ENCODE assay signal across 21 cellular contexts in the genomic region with DNA sequence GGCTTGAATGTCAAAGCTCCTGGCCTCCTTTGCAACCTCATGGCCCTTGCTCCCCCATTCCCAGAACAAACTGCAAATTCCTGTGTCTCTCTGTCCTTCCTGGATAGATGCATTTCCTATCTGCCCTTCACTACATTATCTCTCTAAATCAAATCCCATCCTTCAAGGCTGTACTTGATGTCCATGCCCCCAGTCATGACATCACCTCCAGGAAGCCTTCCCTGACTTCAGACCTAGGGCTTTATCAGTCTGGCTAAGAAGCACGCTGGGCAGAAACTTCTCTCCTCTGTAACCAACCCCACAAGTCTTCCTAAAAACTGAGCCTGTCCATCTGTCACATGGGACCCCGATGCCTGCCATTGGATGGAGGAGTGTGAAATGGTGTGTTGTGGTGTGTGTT. TPM values are rescaled to one million over a fixed set of nuclear protein-coding genes. Genes with fewer than 3 reads are reported as not detected.
DNase-seq lines count a peak whose midpoint lies in the region; ATAC-seq, FAIRE-seq and TF ChIP-seq lines count a peak whose summit lies in the region.
"Had no signal": no experiment of that assay in that cellular context is flagged by ENCODE, and none has a peak within 500 bp of the region (broad histone marks: within the 10 kb centered on the region; RNA-seq: fewer than 3 reads in every experiment).

No MANE protein-coding gene starts in this region.

- H3K4me1 ChIP-seq in colonic mucosa (peaks cover 8% of the 10 kb centered on the region), OCI-LY7 (ENCODE audit: insufficient read depth, low read length, poor library complexity, severe bottlenecking) (peaks cover 9% of the 10 kb centered on the region), SJCRH30 (no peaks in the 10 kb centered on the region)

- no peaks in the 10 kb centered on the region for H3K36me3 ChIP-seq in colonic mucosa
- H3K36me3 ChIP-seq in OCI-LY7 (ENCODE audit: insufficient read depth, low read length), result peaks cover 9% of the 10 kb centered on the region; the same call in 1 of the 2 replicates
- peaks cover 95% of the 10 kb centered on the region for H3K36me3 ChIP-seq in SJCRH30

- POLR2A ChIA-PET in OCI-LY7 (lab: Charles Lee), result interaction anchor here (1.1 kb wide), 1 partner anchor 9 kb away, joined by 5 read pairs; no protein-coding TSS in a partner anchor

- DNase-seq in CD14-positive monocyte (ENCODE audit: low spot score) (no peak), GM12891 (ENCODE audit: insufficient read length, low spot score) (no peak), colonic mucosa (no peak), OCI-LY7 (ENCODE audit: low spot score) (no peak), SJCRH30 (no peak), cerebellar cortex (ENCODE audit: low spot score) (no peak)
- DNase-seq in natural killer cell treated with Interleukin-12 subunit alpha and Interleukin-12 subunit beta and Interleukin-15 and Interleukin-18, amount 100 ng/mL, for 72 hours (ENCODE audit: low spot score), result no peak
- DNase-seq: activated effector memory CD4-positive, alpha-beta T cell treated with anti-CD3 and anti-CD28 coated beads, Interleukin-2, amount 50 U/mL, for 16 hours; Calu3; hippocampal formation; kidney glomerular epithelial cell; NCI-H1930; NCI-H446 treated with DMSO at 0.1 percent for 48 hours had no signal

- no peaks in the 10 kb centered on the region for H4K20me1 ChIP-seq in OCI-LY7 (ENCODE audit: insufficient read depth, low read length)

- CTCF ChIA-PET in OCI-LY7 (lab: Charles Lee; ENCODE audit: unreplicated experiment), result interaction anchor here (1.2 kb wide), 1 partner anchor 9 kb away, joined by 4 read pairs; no protein-coding TSS in a partner anchor

- FAIRE-seq in GM12891 (lab: Jason Lieb, UNC), result no peak
- FAIRE-seq: colon, endothelial cell of umbilical vein, G401.6 had no signal

- peak overlapping the region; percentile 72 for H3K27ac ChIP-seq in colonic mucosa
- H3K27ac ChIP-seq in OCI-LY7 (ENCODE audit: low read depth, low read length, poor library complexity, severe bottlenecking), result no peak overlapping the region
- H3K27ac ChIP-seq in SJCRH30, result no peak overlapping the region
- H3K27ac ChIP-seq: ascending aorta, HL-60, VCaP had no signal

- H3K27me3 ChIP-seq in colonic mucosa (no peaks in the 10 kb centered on the region), SJCRH30 (no peaks in the 10 kb centered on the region)
- H3K27me3 ChIP-seq: ascending aorta had no signal

- no peak overlapping the region for H3K4me3 Mint-ChIP-seq in CD14-positive monocyte
- no peak overlapping the region for H3K4me3 Mint-ChIP-seq in natural killer cell treated with Interleukin-12 subunit alpha and Interleukin-12 subunit beta and Interleukin-15 and Interleukin-18, amount 100 ng/mL, for 72 hours

- H3K9me3 ChIP-seq in colonic mucosa (no peaks in the 10 kb centered on the region), OCI-LY7 (ENCODE audit: low read length) (no peaks in the 10 kb centered on the region), SJCRH30 (replicated peaks) (no peaks in the 10 kb centered on the region)
- H3K9me3 ChIP-seq: ascending aorta had no signal

- H3K4me3 ChIP-seq in colonic mucosa (no peak overlapping the region), OCI-LY7 (ENCODE audit: low read depth, low read length, poor library complexity, severe bottlenecking) (no peak overlapping the region), SJCRH30 (no peak overlapping the region)
- H3K4me3 ChIP-seq: ascending aorta had no signal

- H3K9me2 ChIP-seq in OCI-LY7 (ENCODE audit: insufficient read depth, low read length), result no peaks in the 10 kb centered on the region

- no peak for ATAC-seq in natural killer cell treated with Interleukin-12 subunit alpha and Interleukin-12 subunit beta and Interleukin-15 and Interleukin-18, amount 100 ng/mL, for 72 hours
- ATAC-seq in HG03571 (IDR thresholded peaks at IDR 0.05; ENCODE audit: unreplicated experiment), result no peak
- ATAC-seq: HCT116 had no signal

- H3K9ac ChIP-seq in colonic mucosa (ENCODE audit: low read depth in 2 of 2, low read length in 2 of 2), result peak overlapping the region in 1 of 2 donors; percentile 15

- H3K9me3 Mint-ChIP-seq in CD14-positive monocyte, result no peaks in the 10 kb centered on the region
- H3K9me3 Mint-ChIP-seq in natural killer cell treated with Interleukin-12 subunit alpha and Interleukin-12 subunit beta and Interleukin-15 and Interleukin-18, amount 100 ng/mL, for 72 hours, result no peaks in the 10 kb centered on the region

- TF ChIP-seq CTCF in CD14-positive monocyte (IDR thresholded peaks at IDR 0.05) (no peak), colonic mucosa (IDR thresholded peaks at IDR 0.05) (no peak), OCI-LY7 (conservative IDR thresholded peaks at IDR 0.05; ENCODE audit: low read length) (no peak)

- peak overlapping the region in 4 of 7 donors; percentile 35 to 84 (median 52) for H3K27ac Mint-ChIP-seq in CD14-positive monocyte
- H3K27ac Mint-ChIP-seq in natural killer cell treated with Interleukin-12 subunit alpha and Interleukin-12 subunit beta and Interleukin-15 and Interleukin-18, amount 100 ng/mL, for 72 hours, result peak overlapping the region; percentile 40 to 62

- H2AFZ ChIP-seq in OCI-LY7 (ENCODE audit: low read length), result no peak overlapping the region

- no peak overlapping the region for H3K4me2 ChIP-seq in OCI-LY7 (ENCODE audit: low read length)

- no TSS peak for BruUV-seq in OCI-LY7 (replicated peaks; lab: Mats Ljungman, UMichigan)

- peaks cover 3% of the 10 kb centered on the region for H3K4me1 Mint-ChIP-seq in CD14-positive monocyte
- H3K4me1 Mint-ChIP-seq in natural killer cell treated with Interleukin-12 subunit alpha and Interleukin-12 subunit beta and Interleukin-15 and Interleukin-18, amount 100 ng/mL, for 72 hours (ENCODE audit: low read depth in 2 of 2), result peaks cover 19 to 27% of the 10 kb centered on the region in 2 donors

- intact Hi-C loops in CD14-positive monocyte (cut with micrococcal nuclease) (no loop called here), colonic mucosa (cut with DNase I) (no loop called here), OCI-LY7 (cut with micrococcal nuclease; ENCODE audit: unreplicated experiment) (no loop called here)

- peaks cover 88 to 93% of the 10 kb centered on the region in 2 donors for H3K36me3 Mint-ChIP-seq in CD14-positive monocyte
- peaks cover 29% of the 10 kb centered on the region for H3K36me3 Mint-ChIP-seq in natural killer cell treated with Interleukin-12 subunit alpha and Interleukin-12 subunit beta and Interleukin-15 and Interleukin-18, amount 100 ng/mL, for 72 hours

- H3K79me2 ChIP-seq in OCI-LY7 (ENCODE audit: insufficient read depth, low read depth, low read length), result no peaks in the 10 kb centered on the region

- no peak for TF ChIP-seq POLR2A in GM12891 (IDR thresholded peaks at IDR 0.05; ENCODE audit: low read depth, low read length)

- H3K27me3 Mint-ChIP-seq in CD14-positive monocyte (ENCODE audit: low read depth in 3 of 3), result no peaks in the 10 kb centered on the region
- H3K27me3 Mint-ChIP-seq in natural killer cell treated with Interleukin-12 subunit alpha and Interleukin-12 subunit beta and Interleukin-15 and Interleukin-18, amount 100 ng/mL, for 72 hours, result no peaks in the 10 kb centered on the region

TF ChIP-seq in GM12891, 5 proteins besides CTCF, POLR2A, EP300 and RAD21:
- TF ChIP-seq POU2F2 (IDR thresholded peaks at IDR 0.05; ENCODE audit: low read depth, low read length), result peak; percentile 43; the same call in 1 of the 2 replicates
- no peak; the same call in 1 of the 2 replicates for TF ChIP-seq POLR2AphosphoS5 (IDR thresholded peaks at IDR 0.05; ENCODE audit: low read depth, low read length)

RNA-seq across cellular contexts. Expression of a gene that starts 25.7 kb away (rescaled TPM):
- polyA plus RNA-seq in CD14-positive monocyte, result 10 to 100 TPM; 30.8 to 46.4 TPM
- 253 TPM for polyA plus RNA-seq in GM12891 (2012; ENCODE audit: low read depth, missing spikeins)
- total RNA-seq in colonic mucosa, result 100 to 1,000 TPM; 153 to 220 TPM
- 100 to 1,000 TPM; 154 to 260 TPM for total RNA-seq in natural killer cell treated with Interleukin-12 subunit alpha and Interleukin-12 subunit beta and Interleukin-15 and Interleukin-18, amount 100 ng/mL, for 72 hours
- total RNA-seq in OCI-LY7 (2014; rRNA removed; shearing (Covaris generic)), result 51.4 and 55.9 TPM in 2 replicates
- total RNA-seq in OCI-LY7 (2022), result 76.3 and 77.5 TPM in 2 replicates
- total RNA-seq in SJCRH30 (2014; rRNA removed; shearing (Covaris generic)), result 56.3 and 57.4 TPM in 2 replicates

RNA-seq across cellular contexts. Expression of a gene that starts 51.1 kb away (rescaled TPM):
- 100 to 1,000 TPM in 1 of 2 donors, 10 to 100 TPM in 1; 93.5 to 124 TPM for polyA plus RNA-seq in CD14-positive monocyte
- polyA plus RNA-seq in GM12891 (2012; ENCODE audit: low read depth, missing spikeins), result 409 TPM
- total RNA-seq in colonic mucosa (10 to 100 TPM; 21.2 to 39.8 TPM), OCI-LY7 (2022) (52.9 and 74.1 TPM in 2 replicates)
- 100 to 1,000 TPM; 271 to 398 TPM for total RNA-seq in natural killer cell treated with Interleukin-12 subunit alpha and Interleukin-12 subunit beta and Interleukin-15 and Interleukin-18, amount 100 ng/mL, for 72 hours
- total RNA-seq in OCI-LY7 (2014; rRNA removed; shearing (Covaris generic)), result 26.1 and 35.6 TPM in 2 replicates
- total RNA-seq in SJCRH30 (2014; rRNA removed; shearing (Covaris generic)), result 385 and 408 TPM in 2 replicates
